11 cellular contexts compared by ENCODE assay signal in the genomic region with DNA sequence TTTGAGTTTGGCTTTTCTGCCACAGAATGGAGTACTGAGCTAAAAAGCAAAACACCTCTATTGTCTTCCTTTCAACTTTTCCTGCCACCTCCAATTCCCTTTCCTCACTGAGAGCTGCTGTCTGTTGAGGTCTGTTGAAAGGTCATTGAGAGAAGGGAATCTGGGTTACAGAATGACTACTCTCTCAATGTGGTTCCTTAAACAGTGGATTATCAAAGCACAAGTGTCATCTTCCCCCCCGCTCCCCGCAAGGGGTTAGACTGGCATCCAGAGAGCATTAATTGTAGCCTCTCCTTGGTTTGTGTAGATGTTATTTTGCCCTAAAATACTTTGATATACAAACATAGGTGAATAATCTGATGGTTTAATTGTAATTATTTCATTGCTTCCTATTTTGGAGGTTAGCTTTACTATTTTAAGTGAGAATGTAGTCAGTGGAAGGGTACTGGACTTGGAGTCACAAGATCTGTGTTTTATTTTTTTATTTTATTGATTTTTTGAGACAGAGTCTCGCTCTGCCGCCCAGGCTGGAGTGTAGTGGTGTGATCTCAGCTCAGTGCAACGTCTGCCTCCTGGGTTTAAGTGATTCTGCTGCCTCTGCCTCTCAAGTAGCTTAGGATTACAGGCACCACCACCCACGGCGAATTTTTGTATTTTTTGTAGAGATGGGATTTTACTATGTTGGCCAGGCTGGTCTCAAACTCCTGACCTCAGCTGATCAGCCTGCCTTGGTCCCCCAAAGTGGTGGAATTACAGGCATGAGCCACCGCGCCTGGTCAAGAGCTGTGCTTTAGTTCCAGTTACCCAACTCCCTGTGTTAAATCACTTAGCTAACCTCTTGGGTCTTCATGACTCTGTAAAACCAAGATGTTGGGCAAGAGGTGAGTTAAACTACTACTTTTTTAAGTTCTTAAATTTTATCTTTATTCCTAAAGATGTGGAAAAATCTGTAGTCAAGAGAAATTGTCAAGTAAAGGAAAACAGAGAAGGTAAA. TPM values are rescaled to one million over a fixed set of nuclear protein-coding genes. Genes with fewer than 3 reads are reported as not detected.
A peak's percentile ranks its signal among the peaks of the same experiment; 100 is the strongest.
DNase-seq lines count a peak whose midpoint lies in the region; ATAC-seq, FAIRE-seq and TF ChIP-seq lines count a peak whose summit lies in the region.
"Had no signal": no experiment of that assay in that cellular context is flagged by ENCODE, and none has a peak within 500 bp of the region (broad histone marks: within the 10 kb centered on the region; RNA-seq: fewer than 3 reads in every experiment).

No MANE protein-coding gene starts in this region.

- H3K36me3 ChIP-seq in lower lobe of right lung: no peaks in the 10 kb centered on the region

- TF ChIP-seq EP300 in A549 (IDR thresholded peaks at IDR 0.05): no peak

- H3K4me3 ChIP-seq in A549 (no peak overlapping the region), lower lobe of right lung (no peak overlapping the region)

- no peaks in the 10 kb centered on the region for H3K27me3 ChIP-seq in lower lobe of right lung (ENCODE audit: low read depth)

- H3K36me3 Mint-ChIP-seq in activated naive CD8-positive, alpha-beta T cell treated with anti-CD3 and anti-CD28 coated beads for 36 hours: peaks cover 22% of the 10 kb centered on the region

- intact Hi-C loops in lower lobe of right lung (cut with DNase I): no loop called here

- H3K9me3 Mint-ChIP-seq in activated naive CD8-positive, alpha-beta T cell treated with anti-CD3 and anti-CD28 coated beads for 36 hours: no peaks in the 10 kb centered on the region

- H3K27ac ChIP-seq in A549: 0 out of 6 replicates have a peak overlapping the region, but pooled peaks of 1 of the 2 experiments have one; percentile 24
- no peak overlapping the region for H3K27ac ChIP-seq in lower lobe of right lung

- peaks cover 49% of the 10 kb centered on the region for H3K4me1 Mint-ChIP-seq in activated naive CD8-positive, alpha-beta T cell treated with anti-CD3 and anti-CD28 coated beads for 36 hours

- TF ChIP-seq POLR2A in A549 (IDR thresholded peaks at IDR 0.05; ENCODE audit: low read length): no peak

- H3K27ac Mint-ChIP-seq in activated naive CD8-positive, alpha-beta T cell treated with anti-CD3 and anti-CD28 coated beads for 36 hours: peak overlapping the region; percentile 66
- H3K27ac Mint-ChIP-seq: activated CD8-positive, alpha-beta memory T cell treated with anti-CD3 and anti-CD28 coated beads, Interleukin-2, amount 10 ng/mL, durations not matched to agents 7 days and 5 days had no signal

- DNase-seq in A549 (ENCODE audit: low read depth in 1 of 2, low spot score in 1 of 2) (no peak), GM18507 (ENCODE audit: extremely low spot score, insufficient read length, low read depth) (no peak), lower lobe of right lung (peak; percentile 46), mesenteric fat pad (ENCODE audit: low spot score) (no peak), COLO829 (ENCODE audit: low spot score) (no peak)
- no peak for DNase-seq in activated naive CD8-positive, alpha-beta T cell treated with anti-CD3 and anti-CD28 coated beads for 36 hours
- DNase-seq: activated CD8-positive, alpha-beta memory T cell treated with anti-CD3 and anti-CD28 coated beads, Interleukin-2, amount 10 ng/mL, durations not matched to agents 7 days and 5 days; NCI-H1436; T-helper 2 cell had no signal

- TF ChIP-seq RAD21 in A549 (conservative IDR thresholded peaks at IDR 0.05 in 1 of 2, IDR thresholded peaks at IDR 0.05 in 1 of 2): no peak

- POLR2A ChIA-PET in A549 (lab: Yijun Ruan, JAX): interaction anchor here (1.7 kb wide), 1 partner anchor 11 kb away, joined by 6 read pairs; a partner anchor contains a TSS

- FAIRE-seq in A549 (lab: Jason Lieb, UNC) (no peak), GM18507 (lab: Jason Lieb, UNC) (peak; percentile 29)

- no peaks in the 10 kb centered on the region for H3K27me3 Mint-ChIP-seq in activated naive CD8-positive, alpha-beta T cell treated with anti-CD3 and anti-CD28 coated beads for 36 hours
- H3K27me3 Mint-ChIP-seq: activated CD8-positive, alpha-beta memory T cell treated with anti-CD3 and anti-CD28 coated beads, Interleukin-2, amount 10 ng/mL, durations not matched to agents 7 days and 5 days had no signal

- TF ChIP-seq CTCF in A549 (IDR thresholded peaks at IDR 0.05): no peak
- TF ChIP-seq CTCF in lower lobe of right lung (IDR thresholded peaks at IDR 0.05): no peak

- ATAC-seq in A549: peak in 1 of 2 experiments; percentile 24; a peak in 2 of 6 replicates
- ATAC-seq in lower lobe of right lung: peak in 1 of 2 donors; percentile 55
- ATAC-seq in GM19463 (IDR thresholded peaks at IDR 0.05; ENCODE audit: unreplicated experiment): no peak
- ATAC-seq in HG03432 (IDR thresholded peaks at IDR 0.05; ENCODE audit: unreplicated experiment): no peak
- ATAC-seq: activated CD8-positive, alpha-beta memory T cell treated with anti-CD3 and anti-CD28 coated beads, Interleukin-2, amount 10 ng/mL, durations not matched to agents 7 days and 5 days had no signal

- H3K9me3 ChIP-seq in A549 (no peaks in the 10 kb centered on the region), lower lobe of right lung (no peaks in the 10 kb centered on the region)

- H3K4me1 ChIP-seq in A549 (peaks cover 51% of the 10 kb centered on the region), lower lobe of right lung (peaks cover 22% of the 10 kb centered on the region)

- no peak overlapping the region for H3K4me3 Mint-ChIP-seq in activated naive CD8-positive, alpha-beta T cell treated with anti-CD3 and anti-CD28 coated beads for 36 hours
- H3K4me3 Mint-ChIP-seq: activated CD8-positive, alpha-beta memory T cell treated with anti-CD3 and anti-CD28 coated beads, Interleukin-2, amount 10 ng/mL, durations not matched to agents 7 days and 5 days had no signal

- H3K4me2 ChIP-seq in A549: peak overlapping the region; percentile 33; the same call in 2 of the 3 replicates

- CTCF ChIA-PET in A549 (lab: Yijun Ruan, JAX): interaction anchor here (0.6 to 1.6 kb wide), 4 partner anchors 19 to 522 kb away, joined by 3 to 10 read pairs (median 4); no protein-coding TSS in a partner anchor

- WGBS in A549 (ENCODE audit: missing lambda C conversion rate): 82% methylated on average over 8 of the region's 9 CpGs

TF ChIP-seq in A549, 52 proteins besides CTCF, POLR2A, EP300 and RAD21:
- TF ChIP-seq RFX5 (IDR thresholded peaks at IDR 0.05) (no peak), FOSB (CRISPR knock-in tag; IDR thresholded peaks at IDR 0.05) (no peak)

RNA-seq across cellular contexts. Expression of a gene that starts 11.0 kb away (rescaled TPM):
- polyA plus RNA-seq in A549 (2011; rRNA removed) (70.4 and 110 TPM in 2 replicates), A549 (2017; fragmentation: RNase III; extraction: RNeasy Plus Mini Kit Qiagen cat#74134 plus additional on column Dnase treatment) (30.7 to 32.6 TPM (median 31.8 TPM) in 3 replicates)
- 10.0 and 12.6 TPM in 2 replicates for polyA plus RNA-seq in A549 (2012; cell fraction: cytosol; rRNA removed)
- polyA plus RNA-seq in A549 (2012; cell fraction: nucleus; rRNA removed): 10.8 and 15.3 TPM in 2 replicates
- polyA minus RNA-seq in A549 (2011; rRNA and poly(A)+ RNA removed): 264 and 283 TPM in 2 replicates
- total RNA-seq in activated naive CD8-positive, alpha-beta T cell treated with anti-CD3 and anti-CD28 coated beads for 36 hours: 10 to 100 TPM; 53.8 to 54.5 TPM
- total RNA-seq in lower lobe of right lung (75.6 TPM), mesenteric fat pad (97.2 TPM)
